ENCODE assay signal across 9 cellular contexts in genomic region chr5:52743970-52744369, GRCh38. TPM values are rescaled to one million over a fixed set of nuclear protein-coding genes. Genes with fewer than 3 reads are reported as not detected.
DNase-seq lines count a peak whose midpoint lies in the region; ATAC-seq and TF ChIP-seq lines count a peak whose summit lies in the region.
"Had no signal": no experiment of that assay in that cellular context is flagged by ENCODE, and none has a peak within 500 bp of the region (broad histone marks: within the 10 kb centered on the region; RNA-seq: fewer than 3 reads in every experiment).

No MANE protein-coding gene starts in this region.

- POLR2A ChIA-PET in activated CD4-positive, alpha-beta T cell treated with anti-CD3 and anti-CD28 coated beads for 36 hours (lab: Charles Lee) = no interaction called here

- H3K36me3 ChIP-seq in Loucy (ENCODE audit: insufficient read depth, low read length) = no peaks in the 10 kb centered on the region

- H3K9ac ChIP-seq in Loucy (ENCODE audit: low read depth, low read length, poor library complexity, severe bottlenecking) = no peak overlapping the region

- DNase-seq in activated CD4-positive, alpha-beta T cell treated with anti-CD3 and anti-CD28 coated beads for 36 hours = peak; percentile 53
- DNase-seq in activated CD4-positive, alpha-beta T cell treated with anti-CD3 and anti-CD28 coated beads for 1 hour = no peak
- peak in 1 of 2 donors; percentile 43 for DNase-seq in central memory CD8-positive, alpha-beta T cell (ENCODE audit: low spot score in 2 of 2)
- peak; percentile 7 to 10 for DNase-seq in stimulated activated CD8-positive, alpha-beta memory T cell treated with anti-CD3 and anti-CD28 coated beads, Interleukin-4, amount 100 ng/mL, for 1 hour (ENCODE audit: low read depth in 2 of 2, low spot score in 1 of 2)
- DNase-seq in COLO668 (lab: John Stamatoyannopoulos, UW; ENCODE audit: unreplicated experiment) = no peak
- no peak for DNase-seq in NCI-H510A treated with DMSO at 0.1 percent for 48 hours (lab: John Stamatoyannopoulos, UW)
- DNase-seq in midbrain (lab: John Stamatoyannopoulos, UW) = no peak

- H4K20me1 ChIP-seq in Loucy (ENCODE audit: insufficient read depth, low read length, poor library complexity, severe bottlenecking) = no peaks in the 10 kb centered on the region

- no peaks in the 10 kb centered on the region for H3K36me3 Mint-ChIP-seq in activated CD4-positive, alpha-beta T cell treated with anti-CD3 and anti-CD28 coated beads for 36 hours (ENCODE audit: low read depth)
- H3K36me3 Mint-ChIP-seq in central memory CD8-positive, alpha-beta T cell (ENCODE audit: insufficient read depth) = peaks cover 3% of the 10 kb centered on the region

- intact Hi-C loops in activated CD4-positive, alpha-beta T cell treated with anti-CD3 and anti-CD28 coated beads for 36 hours (cut with DNase I, micrococcal nuclease) = loop anchor here in 1 of 2 experiments (1.0 kb wide), 2 partner anchors 19 to 27 kb away; no protein-coding TSS in a partner anchor

- H3K9me3 ChIP-seq in Loucy (ENCODE audit: insufficient read depth, low read depth, low read length) = no peaks in the 10 kb centered on the region
- H3K9me3 ChIP-seq: A549 had no signal

- no peaks in the 10 kb centered on the region for H3K9me3 Mint-ChIP-seq in activated CD4-positive, alpha-beta T cell treated with anti-CD3 and anti-CD28 coated beads for 36 hours (ENCODE audit: low read depth)
- H3K9me3 Mint-ChIP-seq in central memory CD8-positive, alpha-beta T cell = no peaks in the 10 kb centered on the region

- no peak overlapping the region for H3K4me3 Mint-ChIP-seq in activated CD4-positive, alpha-beta T cell treated with anti-CD3 and anti-CD28 coated beads for 36 hours
- peak overlapping the region; percentile 3 for H3K4me3 Mint-ChIP-seq in central memory CD8-positive, alpha-beta T cell

- no peaks in the 10 kb centered on the region for H3K27me3 Mint-ChIP-seq in activated CD4-positive, alpha-beta T cell treated with anti-CD3 and anti-CD28 coated beads for 36 hours
- no peaks in the 10 kb centered on the region for H3K27me3 Mint-ChIP-seq in central memory CD8-positive, alpha-beta T cell

- CTCF ChIA-PET in activated CD4-positive, alpha-beta T cell treated with anti-CD3 and anti-CD28 coated beads for 36 hours (lab: Charles Lee) = interaction anchor here (0.9 kb wide), 1 partner anchor 52 kb away, joined by 3 read pairs; no protein-coding TSS in a partner anchor

- H2AFZ ChIP-seq in Loucy (ENCODE audit: low read length) = peak overlapping the region; percentile 47

- H3K4me2 ChIP-seq in Loucy (ENCODE audit: low read depth, low read length, poor library complexity, severe bottlenecking) = peak overlapping the region; percentile 21
- H3K4me2 ChIP-seq: A549 had no signal

- 0 out of 2 replicates have a peak, but pooled peaks cover under 1% of the 10 kb centered on the region for H3F3A ChIP-seq in Loucy (ENCODE audit: low read depth)

- peaks cover 41% of the 10 kb centered on the region for H3K4me1 Mint-ChIP-seq in activated CD4-positive, alpha-beta T cell treated with anti-CD3 and anti-CD28 coated beads for 36 hours
- peaks cover 40% of the 10 kb centered on the region for H3K4me1 Mint-ChIP-seq in central memory CD8-positive, alpha-beta T cell

- peak; percentile 97 for ATAC-seq in activated CD4-positive, alpha-beta T cell treated with anti-CD3 and anti-CD28 coated beads for 36 hours
- ATAC-seq in central memory CD8-positive, alpha-beta T cell (replicated peaks; ENCODE audit: extremely low read depth, poor library complexity, severe bottlenecking) = peak; percentile 97
- ATAC-seq: A549 had no signal

- no peak for TF ChIP-seq CTCF in Loucy (conservative IDR thresholded peaks at IDR 0.05; ENCODE audit: low read length)

- no peaks in the 10 kb centered on the region for H3K9me2 ChIP-seq in Loucy (replicated peaks; ENCODE audit: low read depth, low read length)

- H3K4me1 ChIP-seq in Loucy (ENCODE audit: insufficient read depth, low read length, poor library complexity, severe bottlenecking) = peaks cover 58% of the 10 kb centered on the region
- H3K4me1 ChIP-seq: A549 had no signal

- no peak overlapping the region for H3K27ac Mint-ChIP-seq in activated CD4-positive, alpha-beta T cell treated with anti-CD3 and anti-CD28 coated beads for 36 hours
- peak overlapping the region; percentile 77 for H3K27ac Mint-ChIP-seq in central memory CD8-positive, alpha-beta T cell (ENCODE audit: low read depth)

- no peaks in the 10 kb centered on the region for H3K27me3 ChIP-seq in Loucy (ENCODE audit: insufficient read depth, low read length, poor library complexity, severe bottlenecking)

- no peaks in the 10 kb centered on the region for H3K79me2 ChIP-seq in Loucy (ENCODE audit: insufficient read depth, low read length)

- H3K4me3 ChIP-seq in Loucy (ENCODE audit: low read length, poor library complexity, severe bottlenecking) = no peak overlapping the region
- H3K4me3 ChIP-seq: A549 had no signal

RNA-seq across cellular contexts. Expression of gene ITGA1, which starts 43.7 kb away (rescaled TPM):
- total RNA-seq in activated CD4-positive, alpha-beta T cell treated with anti-CD3 and anti-CD28 coated beads for 36 hours = 1 to 10 TPM; 1.9 to 3.9 TPM

RNA-seq across cellular contexts. Expression of gene PELO, which starts 43.7 kb away (rescaled TPM):
- 10 to 100 TPM; 12.8 to 17.3 TPM for total RNA-seq in activated CD4-positive, alpha-beta T cell treated with anti-CD3 and anti-CD28 coated beads for 36 hours

Comparison
In these comparisons a context has a peak if more than half of its experiments do, and no peak if none do; other contexts are left out.
1. DNase-seq: peak in activated CD4-positive, alpha-beta T cell treated with anti-CD3 and anti-CD28 coated beads for 36 hours (single experiment) and stimulated activated CD8-positive, alpha-beta memory T cell treated with anti-CD3 and anti-CD28 coated beads, Interleukin-4, amount 100 ng/mL, for 1 hour (2 of 2); none in activated CD4-positive, alpha-beta T cell treated with anti-CD3 and anti-CD28 coated beads for 1 hour (single experiment), COLO668 (single experiment), NCI-H510A treated with DMSO at 0.1 percent for 48 hours (single experiment) and midbrain (single experiment).